Comparison of ENCODE assay signal across 8 cellular contexts in genomic region chr19:55452381-55453325, GRCh38. TPM values are rescaled to one million over a fixed set of nuclear protein-coding genes. Genes with fewer than 3 reads are reported as not detected.
DNase-seq lines count a peak whose midpoint lies in the region; ATAC-seq, FAIRE-seq and TF ChIP-seq lines count a peak whose summit lies in the region.

No MANE protein-coding gene starts in this region.

- no peaks in the 10 kb centered on the region for H3K36me3 ChIP-seq in breast epithelium
- H3K36me3 ChIP-seq in small intestine (ENCODE audit: control insufficient read depth in 2 of 2, insufficient read depth in 2 of 2, low read length in 2 of 2): peaks cover 0 to 7% of the 10 kb centered on the region in 2 donors

- DNase-seq in COLO668 (lab: John Stamatoyannopoulos, UW; ENCODE audit: unreplicated experiment) (peak; percentile 12), RPMI8226 (peak; percentile 48), breast epithelium (ENCODE audit: low spot score in 2 of 2) (peak in 1 of 2 donors; percentile 68), iPS-NIHi11 (ENCODE audit: low spot score) (peak; percentile 92), small intestine (peak; percentile 21)
- peak; percentile 95 for DNase-seq in Jurkat, Clone E6-1 (ENCODE audit: low read depth, low spot score)

- no peak overlapping the region for H3K27ac ChIP-seq in breast epithelium
- H3K27ac ChIP-seq in small intestine (ENCODE audit: low read depth in 1 of 2, low read length in 1 of 2): no peak overlapping the region

- intact Hi-C loops in breast epithelium (cut with DNase I; ENCODE audit: low total_unique reads): no loop called here

- H3K27me3 ChIP-seq in breast epithelium: peaks cover 12 to 30% of the 10 kb centered on the region in 2 donors
- H3K27me3 ChIP-seq in small intestine (ENCODE audit: control insufficient read depth in 2 of 2, insufficient read depth in 2 of 2, low read length in 2 of 2): peaks cover 5 to 17% of the 10 kb centered on the region in 2 donors

- no peak for TF ChIP-seq POLR2A in breast epithelium (IDR thresholded peaks at IDR 0.05)

- FAIRE-seq in small intestine (lab: Jason Lieb, UNC): no peak

- no peak for TF ChIP-seq CTCF in breast epithelium (IDR thresholded peaks at IDR 0.05)

- WGBS in small intestine, 3 donors: 12 to 47% (median 36%) methylated on average over 42 to 56 of the region's 56 CpGs

- H3K4me3 ChIP-seq in Jurkat, Clone E6-1 (ENCODE audit: low read length): peak overlapping the region; percentile 60
- H3K4me3 ChIP-seq in breast epithelium: peak overlapping the region in 2 of 3 donors; percentile 13 to 54
- no peak overlapping the region for H3K4me3 ChIP-seq in small intestine (ENCODE audit: low read depth in 1 of 2, low read length in 2 of 2)

- ATAC-seq in HG02840 (IDR thresholded peaks at IDR 0.05; ENCODE audit: low FRiP score, unreplicated experiment) (no peak), GM18858 (IDR thresholded peaks at IDR 0.05; ENCODE audit: unreplicated experiment) (no peak)

- H3K4me1 ChIP-seq in breast epithelium: peaks cover 0 to 15% of the 10 kb centered on the region in 2 donors
- peaks cover 0 to 3% of the 10 kb centered on the region in 2 donors for H3K4me1 ChIP-seq in small intestine (ENCODE audit: control insufficient read depth in 2 of 2, insufficient read depth in 1 of 2, low read depth in 1 of 2, low read length in 1 of 2)

- H3K9me3 ChIP-seq in breast epithelium (no peaks in the 10 kb centered on the region), small intestine (ENCODE audit: control insufficient read depth, low read depth) (no peaks in the 10 kb centered on the region)

RNA-seq across cellular contexts. Expression of gene ISOC2, which starts 8.8 kb away (rescaled TPM):
- 62.3 TPM for polyA plus RNA-seq in Jurkat, Clone E6-1 (2012; ENCODE audit: insufficient read depth, insufficient read length)
- 10 to 100 TPM; 42.7 to 71.5 (median 57.0) TPM for total RNA-seq in breast epithelium
- polyA plus RNA-seq in small intestine: 100 to 1,000 TPM in 1 of 3 donors, 10 to 100 TPM in 2; 77.8 to 164 (median 78.9) TPM

RNA-seq across cellular contexts. Expression of gene SHISA7, which starts 9.6 kb away (rescaled TPM):
- 1.00 TPM for polyA plus RNA-seq in Jurkat, Clone E6-1 (2012; ENCODE audit: insufficient read depth, insufficient read length)
- total RNA-seq in breast epithelium: under 1 TPM in 1 of 3 donors, not detected in 2; 0.29 TPM
- polyA plus RNA-seq in small intestine: under 1 TPM in 1 of 3 donors, not detected in 2; 0.12 TPM

RNA-seq across cellular contexts. Expression of gene C19orf85, which starts 11.9 kb away (rescaled TPM):
- polyA plus RNA-seq in Jurkat, Clone E6-1 (2012; ENCODE audit: insufficient read depth, insufficient read length): not detected
- total RNA-seq in breast epithelium: not detected
- not detected for polyA plus RNA-seq in small intestine

RNA-seq across cellular contexts. Expression of gene ZNF628, which starts 23.8 kb away (rescaled TPM):
- 3.3 TPM for polyA plus RNA-seq in Jurkat, Clone E6-1 (2012; ENCODE audit: insufficient read depth, insufficient read length)
- 1 to 10 TPM; 2.1 to 4.4 (median 4.3) TPM for total RNA-seq in breast epithelium
- polyA plus RNA-seq in small intestine: 1 to 10 TPM; 1.1 to 7.0 (median 4.1) TPM

RNA-seq across cellular contexts. Expression of gene NAT14, which starts 32.3 kb away (rescaled TPM):
- polyA plus RNA-seq in Jurkat, Clone E6-1 (2012; ENCODE audit: insufficient read depth, insufficient read length): 38.7 TPM
- 10 to 100 TPM in 2 of 3 donors, 1 to 10 TPM in 1; 1.9 to 11.3 (median 10.8) TPM for total RNA-seq in breast epithelium
- 10 to 100 TPM in 1 of 3 donors, 1 to 10 TPM in 2; 5.8 to 10.2 (median 8.6) TPM for polyA plus RNA-seq in small intestine

Comparison
In these comparisons a context has a peak if more than half of its experiments do, and no peak if none do; other contexts are left out.
1. H3K4me3 ChIP-seq: peak in Jurkat, Clone E6-1 (single experiment) and breast epithelium (2 of 3); none in small intestine (0 of 2).